In genomic region chr9:903886-904285, GRCh38 we compare ENCODE assay signal across 1 cellular context.
TF ChIP-seq lines count a peak whose summit lies in the region.

No MANE protein-coding gene starts in this region.

TF ChIP-seq in GM12878, 131 proteins besides CTCF, POLR2A, EP300 and RAD21 (continued from another document):
- TF ChIP-seq ZBTB11 (CRISPR knock-in tag; IDR thresholded peaks at IDR 0.05) (no peak), CHD4 (IDR thresholded peaks at IDR 0.05) (no peak), CBX3 (IDR thresholded peaks at IDR 0.05; ENCODE audit: borderline replicate concordance, low read depth) (no peak), PAX8 (IDR thresholded peaks at IDR 0.05) (no peak), SMC3 (IDR thresholded peaks at IDR 0.05; ENCODE audit: borderline replicate concordance, low read length) (no peak), CBX5 (IDR thresholded peaks at IDR 0.05; ENCODE audit: low read depth) (no peak), IKZF2 (IDR thresholded peaks at IDR 0.05) (peak in 1 of 2 experiments; percentile 49; a peak in 2 of 4 replicates), SMAD1 (IDR thresholded peaks at IDR 0.05; ENCODE audit: low read depth, partially characterized antibody) (peak; percentile 90), SUPT20H (IDR thresholded peaks at IDR 0.05; ENCODE audit: borderline replicate concordance, control insufficient read depth, low read depth, low read length) (no peak), TARDBP (IDR thresholded peaks at IDR 0.05; ENCODE audit: borderline replicate concordance) (no peak), STAT1 (conservative IDR thresholded peaks at IDR 0.05) (no peak), KAT2A (conservative IDR thresholded peaks at IDR 0.05; ENCODE audit: control insufficient read depth, low read depth, low read length) (no peak), IRF5 (IDR thresholded peaks at IDR 0.05; ENCODE audit: borderline replicate concordance) (no peak), E2F4 (IDR thresholded peaks at IDR 0.05; ENCODE audit: low read depth, low read length) (no peak), CUX1 (IDR thresholded peaks at IDR 0.05; ENCODE audit: insufficient replicate concordance, low read depth, low read length) (peak; percentile 10), USF1 (IDR thresholded peaks at IDR 0.05; ENCODE audit: borderline replicate concordance, extremely low read length, insufficient read depth, low read depth, low read length) (no peak), NFXL1 (IDR thresholded peaks at IDR 0.05; ENCODE audit: borderline replicate concordance) (no peak), IRF3 (IDR thresholded peaks at IDR 0.05) (no peak), NR2C1 (IDR thresholded peaks at IDR 0.05) (no peak), SKIL (IDR thresholded peaks at IDR 0.05; ENCODE audit: low read depth, poor library complexity, severe bottlenecking) (no peak), KDM1A (IDR thresholded peaks at IDR 0.05; ENCODE audit: borderline replicate concordance) (no peak), ATF3 (IDR thresholded peaks at IDR 0.05; ENCODE audit: borderline replicate concordance, extremely low read depth, low read depth, low read length) (no peak)
